Comparison of ENCODE assay signal across 11 cellular contexts in genomic region chr3:143763568-143764162, GRCh38.
DNase-seq lines count a peak whose midpoint lies in the region; ATAC-seq and TF ChIP-seq lines count a peak whose summit lies in the region.
"Had no signal": no experiment of that assay in that cellular context is flagged by ENCODE, and none has a peak within 500 bp of the region (broad histone marks: within the 10 kb centered on the region; RNA-seq: fewer than 3 reads in every experiment).

No MANE protein-coding gene starts in this region.

- ATAC-seq in GM21390 (IDR thresholded peaks at IDR 0.05; ENCODE audit: unreplicated experiment) (no peak), GM21526 (IDR thresholded peaks at IDR 0.05; ENCODE audit: low FRiP score, unreplicated experiment) (no peak)
- ATAC-seq: pancreas; stimulated activated naive B cell treated with anti-CD40 and anti-IgM and Interleukin-4, amounts not matched to agents 10 μg/mL and 1 μg/mL and 100 μg/mL, for 72 hours had no signal

- DNase-seq in NCI-H82 (lab: John Stamatoyannopoulos, UW): peak; percentile 43
- no peak for DNase-seq in NCI-H82 treated with DMSO at 0.1 percent for 48 hours (lab: John Stamatoyannopoulos, UW; ENCODE audit: unreplicated experiment)
- DNase-seq in NCI-H446 (lab: John Stamatoyannopoulos, UW): peak; percentile 19 to 59
- DNase-seq in epithelial cell of esophagus (ENCODE audit: low read depth): peak; percentile 29
- peak; percentile 50 for DNase-seq in renal cortical epithelial cell (ENCODE audit: low read depth)
- DNase-seq in stimulated activated naive CD4-positive, alpha-beta T cell treated with Interleukin-2 at 50 U/mL for 16 hours (lab: John Stamatoyannopoulos, UW): no peak
- DNase-seq: activated CD4-positive, alpha-beta T cell treated with anti-CD3 and anti-CD28 coated beads for 48 hours; pancreas; stimulated activated naive B cell treated with anti-CD40 and anti-IgM and Interleukin-4, amounts not matched to agents 10 μg/mL and 1 μg/mL and 100 μg/mL, for 72 hours had no signal

- peak; percentile 52 for TF ChIP-seq CTCF in epithelial cell of esophagus (IDR thresholded peaks at IDR 0.05; ENCODE audit: insufficient read depth, low read depth, low read length, missing control alignments)

- H3K4me3 ChIP-seq in epithelial cell of esophagus (ENCODE audit: low read length): no peak overlapping the region
- H3K4me3 ChIP-seq: pancreas had no signal

Comparison
In these comparisons a context has a peak if more than half of its experiments do, and no peak if none do; other contexts are left out.
1. DNase-seq: peak in NCI-H82 (single experiment), NCI-H446 (2 of 2), epithelial cell of esophagus (single experiment) and renal cortical epithelial cell (single experiment); none in NCI-H82 treated with DMSO at 0.1 percent for 48 hours (single experiment) and stimulated activated naive CD4-positive, alpha-beta T cell treated with Interleukin-2 at 50 U/mL for 16 hours (single experiment).